16 cellular contexts compared by ENCODE assay signal in genomic region chr14:55846852-55847471, GRCh38.
DNase-seq lines count a peak whose midpoint lies in the region; ATAC-seq, FAIRE-seq and TF ChIP-seq lines count a peak whose summit lies in the region.
"Had no signal": no experiment of that assay in that cellular context is flagged by ENCODE, and none has a peak within 500 bp of the region (broad histone marks: within the 10 kb centered on the region; RNA-seq: fewer than 3 reads in every experiment).

No MANE protein-coding gene starts in this region.

- H3K27me3 Mint-ChIP-seq in HFFc6 (ENCODE audit: insufficient read depth): 0 out of 2 replicates have a peak, but pooled peaks cover 4% of the 10 kb centered on the region
- H3K27me3 Mint-ChIP-seq in chondrocyte (ENCODE audit: low read depth): no peaks in the 10 kb centered on the region
- H3K27me3 Mint-ChIP-seq in stimulated activated naive B cell treated with anti-CD40 and anti-IgM and Interleukin-4, amounts not matched to agents 10 μg/mL and 1 μg/mL and 100 μg/mL, for 72 hours: peaks cover 5 to 11% of the 10 kb centered on the region in 2 donors
- peaks cover 3% of the 10 kb centered on the region for H3K27me3 Mint-ChIP-seq in activated naive CD4-positive, alpha-beta T cell treated with anti-CD3 and anti-CD28 coated beads for 36 hours (ENCODE audit: low read depth)
- no peaks in the 10 kb centered on the region for H3K27me3 Mint-ChIP-seq in stimulated activated memory B cell treated with anti-CD40 and anti-IgM and Interleukin-4, amounts not matched to agents 10 μg/mL and 1 μg/mL and 100 μg/mL, for 72 hours

- H3K4me3 ChIP-seq in A549 (no peak overlapping the region), mesenchymal stem cell (ENCODE audit: insufficient read depth in 1 of 2, low read depth in 1 of 2, low read length in 2 of 2) (no peak overlapping the region)
- H3K4me3 ChIP-seq: dorsolateral prefrontal cortex had no signal

- intact Hi-C loops in activated naive CD4-positive, alpha-beta T cell treated with anti-CD3 and anti-CD28 coated beads for 36 hours (cut with micrococcal nuclease): loop anchor here (10.0 kb wide), 1 partner anchor 578 kb away; no protein-coding TSS in a partner anchor

- no peak overlapping the region for H3K18ac ChIP-seq in mesenchymal stem cell (ENCODE audit: low read depth in 1 of 2, low read length in 2 of 2)

- H2AFZ ChIP-seq in mesenchymal stem cell (ENCODE audit: low read depth, low read length): no peak overlapping the region

- no peak for TF ChIP-seq RAD21 in A549 (conservative IDR thresholded peaks at IDR 0.05 in 1 of 2, IDR thresholded peaks at IDR 0.05 in 1 of 2)

- H4K8ac ChIP-seq in mesenchymal stem cell (ENCODE audit: low read length): no peak overlapping the region

- H2BK12ac ChIP-seq in mesenchymal stem cell (ENCODE audit: low read length in 2 of 2): no peak overlapping the region

- H3K14ac ChIP-seq in mesenchymal stem cell (ENCODE audit: low read length in 2 of 2): no peak overlapping the region

- TF ChIP-seq CTCF in A549 (IDR thresholded peaks at IDR 0.05): no peak
- TF ChIP-seq CTCF in HFFc6 (IDR thresholded peaks at IDR 0.05): no peak
- no peak for TF ChIP-seq CTCF in chondrocyte (IDR thresholded peaks at IDR 0.05)

- no peak for TF ChIP-seq POLR2A in A549 (IDR thresholded peaks at IDR 0.05; ENCODE audit: low read length)

- H3K27me3 ChIP-seq in mesenchymal stem cell (ENCODE audit: control insufficient read depth in 1 of 2, insufficient read depth in 1 of 2, low read length in 2 of 2): peaks cover 0 to 5% of the 10 kb centered on the region in 2 experiments
- H3K27me3 ChIP-seq: dorsolateral prefrontal cortex had no signal

- peaks cover 24% of the 10 kb centered on the region; the same call in 2 of the 3 replicates for H3K4me1 ChIP-seq in A549
- peaks cover 2% of the 10 kb centered on the region for H3K4me1 ChIP-seq in mesenchymal stem cell (ENCODE audit: control insufficient read depth, insufficient read depth, low read depth, low read length)

- FAIRE-seq in A549 (lab: Jason Lieb, UNC): no peak

- H3K79me1 ChIP-seq in mesenchymal stem cell (replicated peaks; ENCODE audit: low read length, poor library complexity, severe bottlenecking): no peaks in the 10 kb centered on the region

- no peak overlapping the region for H2AK5ac ChIP-seq in mesenchymal stem cell (ENCODE audit: low read length, severe bottlenecking)

- no peak overlapping the region; a peak in 1 of 6 replicates for H3K27ac ChIP-seq in A549
- H3K27ac ChIP-seq in mesenchymal stem cell (ENCODE audit: low read length, poor library complexity, severe bottlenecking): no peak overlapping the region
- H3K27ac ChIP-seq: dorsolateral prefrontal cortex had no signal

- H3K36me3 ChIP-seq in mesenchymal stem cell (ENCODE audit: control insufficient read depth in 1 of 2, insufficient read depth in 2 of 2, low read depth in 1 of 2, low read length in 2 of 2): no peaks in the 10 kb centered on the region

- H3K23ac ChIP-seq in mesenchymal stem cell (ENCODE audit: low read length in 2 of 2): no peak overlapping the region

- no peak overlapping the region for H3K4ac ChIP-seq in mesenchymal stem cell (ENCODE audit: low read depth in 1 of 2, low read length in 2 of 2)

- no peak overlapping the region for H3K4me3 Mint-ChIP-seq in HFFc6
- H3K4me3 Mint-ChIP-seq in chondrocyte (ENCODE audit: unreplicated experiment): no peak overlapping the region
- no peak overlapping the region for H3K4me3 Mint-ChIP-seq in stimulated activated naive B cell treated with anti-CD40 and anti-IgM and Interleukin-4, amounts not matched to agents 10 μg/mL and 1 μg/mL and 100 μg/mL, for 72 hours
- no peak overlapping the region for H3K4me3 Mint-ChIP-seq in activated naive CD4-positive, alpha-beta T cell treated with anti-CD3 and anti-CD28 coated beads for 36 hours
- no peak overlapping the region for H3K4me3 Mint-ChIP-seq in stimulated activated memory B cell treated with anti-CD40 and anti-IgM and Interleukin-4, amounts not matched to agents 10 μg/mL and 1 μg/mL and 100 μg/mL, for 72 hours

- H2BK120ac ChIP-seq in mesenchymal stem cell (ENCODE audit: low read depth, low read length): no peak overlapping the region

- DNase-seq in A549 (ENCODE audit: low read depth in 1 of 2, low spot score in 1 of 2): no peak
- DNase-seq in HFFc6: peak; percentile 23
- DNase-seq in chondrocyte (ENCODE audit: low spot score): no peak
- DNase-seq in mesenchymal stem cell: peak; percentile 51
- no peak for DNase-seq in stimulated activated naive B cell treated with anti-CD40 and anti-IgM and Interleukin-4, amounts not matched to agents 10 μg/mL and 1 μg/mL and 100 μg/mL, for 72 hours
- DNase-seq in activated naive CD4-positive, alpha-beta T cell treated with anti-CD3 and anti-CD28 coated beads for 36 hours: no peak
- DNase-seq: activated CD4-positive, alpha-beta T cell treated with anti-CD3 and anti-CD28 coated beads for 4 hours; activated naive CD4-positive, alpha-beta T cell; GDM1; KG1; NCI-H524; stimulated activated naive CD4-positive, alpha-beta T cell treated with Interleukin-2 at 50 U/mL for 16 hours had no signal

- no peaks in the 10 kb centered on the region for H3K36me3 Mint-ChIP-seq in HFFc6 (ENCODE audit: low read depth)
- peaks cover 1% of the 10 kb centered on the region for H3K36me3 Mint-ChIP-seq in chondrocyte (ENCODE audit: low read depth)
- peaks cover 0 to 3% of the 10 kb centered on the region in 2 donors for H3K36me3 Mint-ChIP-seq in stimulated activated naive B cell treated with anti-CD40 and anti-IgM and Interleukin-4, amounts not matched to agents 10 μg/mL and 1 μg/mL and 100 μg/mL, for 72 hours
- H3K36me3 Mint-ChIP-seq in activated naive CD4-positive, alpha-beta T cell treated with anti-CD3 and anti-CD28 coated beads for 36 hours (ENCODE audit: low read depth): no peaks in the 10 kb centered on the region
- H3K36me3 Mint-ChIP-seq in stimulated activated memory B cell treated with anti-CD40 and anti-IgM and Interleukin-4, amounts not matched to agents 10 μg/mL and 1 μg/mL and 100 μg/mL, for 72 hours: no peaks in the 10 kb centered on the region

- WGBS in A549 (ENCODE audit: missing lambda C conversion rate): 51% methylated on average over 2 of the region's 2 CpGs
- 58% methylated on average over 2 of the region's 2 CpGs for WGBS in mesenchymal stem cell

- H3K9me3 ChIP-seq in A549: no peaks in the 10 kb centered on the region
- no peaks in the 10 kb centered on the region for H3K9me3 ChIP-seq in mesenchymal stem cell (ENCODE audit: control insufficient read depth, low read length)

- no peak overlapping the region for H4K91ac ChIP-seq in mesenchymal stem cell (ENCODE audit: low read length)

- no peak; a peak in 1 of 6 replicates for ATAC-seq in A549
- ATAC-seq in activated CD4-positive, CD25-positive, alpha-beta regulatory T cell treated with anti-CD3 and anti-CD28 coated beads, Interleukin-2, amount 50 U/mL, for 24 hours: no peak
- ATAC-seq in stimulated activated naive B cell treated with anti-CD40 and anti-IgM and Interleukin-4, amounts not matched to agents 10 μg/mL and 1 μg/mL and 100 μg/mL, for 72 hours (replicated peaks): no peak
- ATAC-seq in stimulated activated memory B cell treated with anti-CD40 and anti-IgM and Interleukin-4, amounts not matched to agents 10 μg/mL and 1 μg/mL and 100 μg/mL, for 72 hours: no peak
- ATAC-seq: SK-N-SH treated with all-trans-retinoic acid at 6 μM for 48 hours had no signal

- H3K9me3 Mint-ChIP-seq in HFFc6 (no peaks in the 10 kb centered on the region), chondrocyte (ENCODE audit: low read depth) (peaks cover 2% of the 10 kb centered on the region)
- H3K9me3 Mint-ChIP-seq in stimulated activated naive B cell treated with anti-CD40 and anti-IgM and Interleukin-4, amounts not matched to agents 10 μg/mL and 1 μg/mL and 100 μg/mL, for 72 hours: peaks cover 0 to 3% of the 10 kb centered on the region in 2 donors
- H3K9me3 Mint-ChIP-seq in activated naive CD4-positive, alpha-beta T cell treated with anti-CD3 and anti-CD28 coated beads for 36 hours: no peaks in the 10 kb centered on the region
- H3K9me3 Mint-ChIP-seq in stimulated activated memory B cell treated with anti-CD40 and anti-IgM and Interleukin-4, amounts not matched to agents 10 μg/mL and 1 μg/mL and 100 μg/mL, for 72 hours: no peaks in the 10 kb centered on the region

- CTCF ChIA-PET in A549 (lab: Yijun Ruan, JAX): interaction anchor here (1.3 to 2.8 kb wide), 2 partner anchors 493 to 575 kb away, joined by 3 to 9 read pairs; no protein-coding TSS in a partner anchor
- CTCF ChIA-PET in activated naive CD4-positive, alpha-beta T cell treated with anti-CD3 and anti-CD28 coated beads for 36 hours (lab: Charles Lee): no interaction called here

- no peak overlapping the region for H3K9ac ChIP-seq in mesenchymal stem cell (ENCODE audit: low read length)

- no peak overlapping the region for H2BK5ac ChIP-seq in mesenchymal stem cell (ENCODE audit: low read depth, low read length, poor library complexity, severe bottlenecking)

- peaks cover 31% of the 10 kb centered on the region for H3K4me1 Mint-ChIP-seq in HFFc6 (ENCODE audit: low read depth)
- peaks cover 47% of the 10 kb centered on the region for H3K4me1 Mint-ChIP-seq in chondrocyte (ENCODE audit: low read depth)
- peaks cover 0 to 1% of the 10 kb centered on the region in 2 donors for H3K4me1 Mint-ChIP-seq in stimulated activated naive B cell treated with anti-CD40 and anti-IgM and Interleukin-4, amounts not matched to agents 10 μg/mL and 1 μg/mL and 100 μg/mL, for 72 hours
- peaks cover 8% of the 10 kb centered on the region for H3K4me1 Mint-ChIP-seq in activated naive CD4-positive, alpha-beta T cell treated with anti-CD3 and anti-CD28 coated beads for 36 hours (ENCODE audit: low read depth)
- no peaks in the 10 kb centered on the region for H3K4me1 Mint-ChIP-seq in stimulated activated memory B cell treated with anti-CD40 and anti-IgM and Interleukin-4, amounts not matched to agents 10 μg/mL and 1 μg/mL and 100 μg/mL, for 72 hours

- POLR2A ChIA-PET in A549 (lab: Yijun Ruan, JAX): no interaction called here

- H3K27ac Mint-ChIP-seq in HFFc6 (no peak overlapping the region), chondrocyte (ENCODE audit: unreplicated experiment) (peak overlapping the region; percentile 33)
- no peak overlapping the region for H3K27ac Mint-ChIP-seq in stimulated activated naive B cell treated with anti-CD40 and anti-IgM and Interleukin-4, amounts not matched to agents 10 μg/mL and 1 μg/mL and 100 μg/mL, for 72 hours
- H3K27ac Mint-ChIP-seq in activated naive CD4-positive, alpha-beta T cell treated with anti-CD3 and anti-CD28 coated beads for 36 hours: no peak overlapping the region
- H3K27ac Mint-ChIP-seq in stimulated activated memory B cell treated with anti-CD40 and anti-IgM and Interleukin-4, amounts not matched to agents 10 μg/mL and 1 μg/mL and 100 μg/mL, for 72 hours: no peak overlapping the region

- no peak for TF ChIP-seq EP300 in A549 (IDR thresholded peaks at IDR 0.05)

- no peak overlapping the region for H2BK15ac ChIP-seq in mesenchymal stem cell (ENCODE audit: low read depth, poor library complexity, severe bottlenecking)

- H3K4me2 ChIP-seq in A549 (peak overlapping the region; percentile 24), mesenchymal stem cell (ENCODE audit: low read length, poor library complexity, severe bottlenecking) (no peak overlapping the region)

TF ChIP-seq in A549, 52 proteins besides CTCF, POLR2A, EP300 and RAD21 (continues in another document):
- no peak for TF ChIP-seq HEYL (CRISPR knock-in tag; IDR thresholded peaks at IDR 0.05)
- TF ChIP-seq HOXB13 (CRISPR knock-in tag; IDR thresholded peaks at IDR 0.05; ENCODE audit: low read depth): no peak
- no peak for TF ChIP-seq GATA3 (IDR thresholded peaks at IDR 0.05; ENCODE audit: borderline replicate concordance)

Comparison
In these comparisons a context has a peak if more than half of its experiments do, and no peak if none do; other contexts are left out.
1. DNase-seq: peak in HFFc6 (single experiment) and mesenchymal stem cell (single experiment); none in A549 (0 of 2), chondrocyte (single experiment), stimulated activated naive B cell treated with anti-CD40 and anti-IgM and Interleukin-4, amounts not matched to agents 10 μg/mL and 1 μg/mL and 100 μg/mL, for 72 hours (single experiment) and activated naive CD4-positive, alpha-beta T cell treated with anti-CD3 and anti-CD28 coated beads for 36 hours (single experiment).